Comparison of ENCODE assay signal across 8 cellular contexts in the genomic region with DNA sequence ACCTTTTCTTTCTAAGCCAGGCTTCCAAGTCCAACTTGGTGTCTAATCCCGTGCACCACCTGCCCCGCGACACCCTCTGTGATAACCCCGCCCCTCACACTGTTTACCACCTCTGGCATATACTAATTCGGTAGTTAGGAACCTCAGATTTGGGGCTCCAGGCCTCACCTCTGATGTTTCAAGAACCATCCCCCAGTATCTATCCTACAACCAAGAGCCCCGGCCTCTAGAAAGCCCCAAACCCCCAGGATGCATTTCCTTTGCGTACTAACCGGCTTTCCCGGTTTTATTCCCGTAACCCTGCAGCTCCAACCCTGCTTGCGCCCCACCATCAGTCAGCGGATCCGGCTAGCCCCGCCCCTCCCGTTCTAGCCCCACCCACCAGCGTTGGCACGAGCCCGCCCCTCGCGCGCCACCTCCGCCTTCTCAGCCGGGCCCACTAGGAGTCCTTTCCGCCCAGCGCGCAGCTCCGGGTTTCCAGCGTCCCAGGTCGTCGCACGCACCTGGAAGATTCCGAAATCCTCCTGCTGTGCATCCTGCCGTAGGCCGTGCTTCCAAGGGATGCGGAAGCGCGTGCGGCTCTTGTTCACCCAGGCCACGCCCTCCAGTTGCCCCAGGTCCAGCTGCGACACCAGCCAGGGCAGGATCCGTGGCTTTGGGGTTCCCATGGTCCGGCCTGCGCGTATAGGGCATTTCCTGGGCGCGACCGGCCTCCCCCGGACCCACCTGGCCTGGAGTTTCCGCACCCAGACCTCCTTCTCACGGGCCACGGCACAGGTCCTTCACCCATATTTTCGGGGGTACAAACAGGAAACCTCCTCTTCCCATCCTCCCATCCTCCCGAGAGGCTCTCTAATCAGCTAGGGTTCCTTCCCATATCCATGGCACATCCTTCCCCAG. TPM values are rescaled to one million over a fixed set of nuclear protein-coding genes. Genes with fewer than 3 reads are reported as not detected.
DNase-seq lines count a peak whose midpoint lies in the region; ATAC-seq, FAIRE-seq and TF ChIP-seq lines count a peak whose summit lies in the region.

No MANE protein-coding gene starts in this region.

- TF ChIP-seq POLR2A in GM12891 (IDR thresholded peaks at IDR 0.05; ENCODE audit: low read depth, low read length) (peak; percentile 18; the same call in 1 of the 2 replicates), IMR-90 (IDR thresholded peaks at IDR 0.05; ENCODE audit: low read depth, low read length) (no peak; the same call in 1 of the 2 replicates)

- peak overlapping the region; percentile 96 for H2AK5ac ChIP-seq in IMR-90 (ENCODE audit: low read depth, low read length)

- DNase-seq in GM12891 (ENCODE audit: insufficient read length, low spot score): peak; percentile 83
- DNase-seq in IMR-90: peak; percentile 67
- DNase-seq in OCI-M1 (lab: John Stamatoyannopoulos, UW): peak; percentile 88
- peak; percentile 93 for DNase-seq in activated T-cell treated with anti-CD3 and anti-CD28 coated beads, Interleukin-2, amount 50 U/mL, for 24 hours
- peak; percentile 86 to 91 for DNase-seq in stimulated activated CD8-positive, alpha-beta memory T cell treated with anti-CD3 and anti-CD28 coated beads, Interleukin-7, amount 100 ng/mL, for 1 hour (ENCODE audit: low read depth in 2 of 2)

- ATAC-seq in IMR-90 (ENCODE audit: low read depth): peak; percentile 75
- peak; percentile 78 for ATAC-seq in esophagus mucosa
- ATAC-seq in GM19023 (IDR thresholded peaks at IDR 0.05; ENCODE audit: unreplicated experiment): no peak

- peak overlapping the region; percentile 91 for H3K9ac ChIP-seq in IMR-90 (ENCODE audit: low read depth, low read length)
- H3K9ac ChIP-seq in muscle layer of colon (ENCODE audit: low read length): peak overlapping the region; percentile 85

- no TSS peak for BruUV-seq in IMR-90 (replicated peaks; lab: Mats Ljungman, UMichigan)

- TF ChIP-seq CTCF in IMR-90 (conservative IDR thresholded peaks at IDR 0.05; ENCODE audit: low read depth, low read length): no peak

- peaks cover 32% of the 10 kb centered on the region for H3K36me3 ChIP-seq in IMR-90 (ENCODE audit: control insufficient read depth, insufficient read depth, low read length)
- peaks cover 41% of the 10 kb centered on the region for H3K36me3 ChIP-seq in muscle layer of colon (ENCODE audit: insufficient read depth, low read length)

- H3K9me3 Mint-ChIP-seq in activated T-cell treated with anti-CD3 and anti-CD28 coated beads, Interleukin-2, amount 50 U/mL, for 24 hours: no peaks in the 10 kb centered on the region

- H3K56ac ChIP-seq in IMR-90 (ENCODE audit: extremely low read depth, insufficient read depth, low read length): peak overlapping the region; percentile 71

- TF ChIP-seq RAD21 in IMR-90 (IDR thresholded peaks at IDR 0.05; ENCODE audit: low read length): no peak

- peaks cover 3% of the 10 kb centered on the region; the same call in 1 of the 2 replicates for H3K9me1 ChIP-seq in IMR-90 (ENCODE audit: insufficient read depth, low read length)

- peak overlapping the region; percentile 42 to 91 for H4K8ac ChIP-seq in IMR-90 (ENCODE audit: low read depth in 2 of 2, low read length in 2 of 2)

- H3K27me3 Mint-ChIP-seq in activated T-cell treated with anti-CD3 and anti-CD28 coated beads, Interleukin-2, amount 50 U/mL, for 24 hours: no peaks in the 10 kb centered on the region

- H2BK5ac ChIP-seq in IMR-90 (ENCODE audit: low read depth, low read length, poor library complexity, severe bottlenecking): peak overlapping the region; percentile 88

- 1% methylated on average over 45 of the region's 53 CpGs; no CpG with 5 or more reads in 1 of the 2 experiments for WGBS in IMR-90 (ENCODE audit: extremely low coverage in 2 of 2, insufficient read length in 1 of 2), 2 experiments

- peak overlapping the region; percentile 89 for H3K14ac ChIP-seq in IMR-90 (replicated peaks; ENCODE audit: low read depth, low read length)

- H3K4me1 ChIP-seq in IMR-90 (ENCODE audit: control insufficient read depth, insufficient read depth, low read length): peaks cover 9% of the 10 kb centered on the region
- H3K4me1 ChIP-seq in muscle layer of colon (ENCODE audit: insufficient read depth, low read length): peaks cover 18% of the 10 kb centered on the region

- H3K4ac ChIP-seq in IMR-90 (ENCODE audit: low read depth, low read length): peak overlapping the region; percentile 92

- peak overlapping the region; percentile 22 for H3K18ac ChIP-seq in IMR-90 (ENCODE audit: low read depth, low read length)

- H3K79me1 ChIP-seq in IMR-90 (ENCODE audit: low read depth in 1 of 2, low read length in 2 of 2): peaks cover 12 to 57% of the 10 kb centered on the region in 2 experiments; a peak in 3 of 4 replicates

- no peak overlapping the region for H2BK15ac ChIP-seq in IMR-90 (ENCODE audit: low read depth, low read length)

- H2BK20ac ChIP-seq in IMR-90 (ENCODE audit: low read depth, low read length): no peak overlapping the region

- H3K27ac Mint-ChIP-seq in activated T-cell treated with anti-CD3 and anti-CD28 coated beads, Interleukin-2, amount 50 U/mL, for 24 hours: peak overlapping the region; percentile 99

- in situ Hi-C loops in IMR-90 (cut with MboI; ENCODE audit: low sequenced_read_pairs): loop anchor here (10.0 kb wide), 1 partner anchor 170 kb away; a partner anchor contains a TSS

- H3K27me3 ChIP-seq in IMR-90 (ENCODE audit: control insufficient read depth, insufficient read depth, low read length) (no peaks in the 10 kb centered on the region), muscle layer of colon (ENCODE audit: control insufficient read depth in 1 of 2, insufficient read depth in 2 of 2, low read length in 2 of 2) (no peaks in the 10 kb centered on the region)

- peaks cover 42% of the 10 kb centered on the region for H3K4me1 Mint-ChIP-seq in activated T-cell treated with anti-CD3 and anti-CD28 coated beads, Interleukin-2, amount 50 U/mL, for 24 hours (ENCODE audit: low read depth)

- H3K36me3 Mint-ChIP-seq in activated T-cell treated with anti-CD3 and anti-CD28 coated beads, Interleukin-2, amount 50 U/mL, for 24 hours (ENCODE audit: low read depth): peaks cover 76% of the 10 kb centered on the region

- peak overlapping the region; percentile 86 for H2AK9ac ChIP-seq in IMR-90 (replicated peaks; ENCODE audit: low read depth, low read length, poor library complexity)

- H3K4me3 ChIP-seq in IMR-90 (ENCODE audit: insufficient read depth, low read depth, low read length) (peak overlapping the region; percentile 77), muscle layer of colon (ENCODE audit: low read depth in 1 of 2, low read length in 2 of 2) (peak overlapping the region; percentile 70 to 94)

- H4K5ac ChIP-seq in IMR-90 (ENCODE audit: low read depth, low read length): peak overlapping the region; percentile 53

- FAIRE-seq in GM12891 (lab: Jason Lieb, UNC): peak; percentile 91

- H3K4me3 Mint-ChIP-seq in activated T-cell treated with anti-CD3 and anti-CD28 coated beads, Interleukin-2, amount 50 U/mL, for 24 hours: peak overlapping the region; percentile 99

- dilution Hi-C loops in IMR-90 (cut with HindIII; ENCODE audit: low sequenced_read_pairs, unreplicated experiment): no loop called here

- H4K20me1 ChIP-seq in IMR-90 (ENCODE audit: insufficient read depth, low read length): peaks cover 13% of the 10 kb centered on the region; the same call in 1 of the 2 replicates

- POLR2A ChIA-PET in IMR-90 (lab: Charles Lee; ENCODE audit: unreplicated experiment): no interaction called here

- intact Hi-C loops in IMR-90 (cut with micrococcal nuclease): loop anchor here (1.0 kb wide), 1 partner anchor 22 kb away; a partner anchor contains a TSS

- H2AFZ ChIP-seq in IMR-90 (replicated peaks; ENCODE audit: low read length, poor library complexity): peak overlapping the region; percentile 92

- H3K4me2 ChIP-seq in IMR-90 (ENCODE audit: low read depth, low read length): peak overlapping the region; percentile 93

- peak overlapping the region; percentile 97 for H3K23ac ChIP-seq in IMR-90 (ENCODE audit: low read depth, low read length)

- CTCF ChIA-PET in IMR-90 (lab: Yijun Ruan, JAX): interaction anchor here (0.6 to 1.0 kb wide), 2 partner anchors 11 to 137 kb away, joined by 3 read pairs; a partner anchor contains a TSS

- H4K91ac ChIP-seq in IMR-90 (ENCODE audit: insufficient read depth, low read depth, low read length): peak overlapping the region; percentile 69

- H3K27ac ChIP-seq in IMR-90 (ENCODE audit: insufficient read depth, low read length) (peak overlapping the region; percentile 87), muscle layer of colon (ENCODE audit: low read depth, low read length) (peak overlapping the region; percentile 85)

- peak overlapping the region; percentile 6; the same call in 1 of the 2 replicates for H2BK120ac ChIP-seq in IMR-90 (ENCODE audit: low read depth, low read length)

- H3K9me3 ChIP-seq in IMR-90 (ENCODE audit: control insufficient read depth, insufficient read depth, low read length) (no peaks in the 10 kb centered on the region), muscle layer of colon (ENCODE audit: low read length) (no peaks in the 10 kb centered on the region)

RNA-seq across cellular contexts. Expression of a gene that starts 1.2 kb away (rescaled TPM):
- polyA plus RNA-seq in GM12891 (2012; ENCODE audit: low read depth, missing spikeins): 99.2 TPM
- total RNA-seq in IMR-90 (2012; rRNA removed) (37.2 and 39.6 TPM in 2 replicates), esophagus mucosa (38.6 TPM)
- polyA plus RNA-seq in IMR-90 (2012; rRNA removed): 65.2 and 95.9 TPM in 2 replicates
- polyA plus RNA-seq in IMR-90 (2012; cell fraction: cytosol; rRNA removed): 71.6 and 102 TPM in 2 replicates
- polyA plus RNA-seq in IMR-90 (2012; cell fraction: nucleus; rRNA removed; ENCODE audit: low replicate concordance): 178 and 291 TPM in 2 replicates

RNA-seq across cellular contexts. Expression of a gene that starts 1.3 kb away (rescaled TPM):
- polyA plus RNA-seq in GM12891 (2012; ENCODE audit: low read depth, missing spikeins): 49.7 TPM
- 3.9 and 4.7 TPM in 2 replicates for total RNA-seq in IMR-90 (2012; rRNA removed)
- polyA plus RNA-seq in IMR-90 (2012; rRNA removed): 32.6 and 51.4 TPM in 2 replicates
- 33.4 and 50.7 TPM in 2 replicates for polyA plus RNA-seq in IMR-90 (2012; cell fraction: cytosol; rRNA removed)
- polyA plus RNA-seq in IMR-90 (2012; cell fraction: nucleus; rRNA removed; ENCODE audit: low replicate concordance): 15.0 and 40.8 TPM in 2 replicates
- 23.5 TPM for total RNA-seq in esophagus mucosa

RNA-seq across cellular contexts. Expression of a gene that starts 12.7 kb away (rescaled TPM):
- 282 TPM for polyA plus RNA-seq in GM12891 (2012; ENCODE audit: low read depth, missing spikeins)
- total RNA-seq in IMR-90 (2012; rRNA removed) (672 and 840 TPM in 2 replicates), esophagus mucosa (99.0 TPM)
- polyA plus RNA-seq in IMR-90 (2012; rRNA removed): 497 and 529 TPM in 2 replicates
- polyA plus RNA-seq in IMR-90 (2012; cell fraction: cytosol; rRNA removed): 279 and 661 TPM in 2 replicates
- polyA plus RNA-seq in IMR-90 (2012; cell fraction: nucleus; rRNA removed; ENCODE audit: low replicate concordance): 331 and 464 TPM in 2 replicates

RNA-seq across cellular contexts. Expression of a gene that starts 22.4 kb away (rescaled TPM):
- 18.5 TPM for polyA plus RNA-seq in GM12891 (2012; ENCODE audit: low read depth, missing spikeins)
- total RNA-seq in IMR-90 (2012; rRNA removed) (2.2 and 3.1 TPM in 2 replicates), esophagus mucosa (31.0 TPM)
- polyA plus RNA-seq in IMR-90 (2012; rRNA removed): 14.6 and 14.8 TPM in 2 replicates
- polyA plus RNA-seq in IMR-90 (2012; cell fraction: cytosol; rRNA removed): 22.4 and 28.7 TPM in 2 replicates
- polyA plus RNA-seq in IMR-90 (2012; cell fraction: nucleus; rRNA removed; ENCODE audit: low replicate concordance): 29.5 and 60.4 TPM in 2 replicates

RNA-seq across cellular contexts. Expression of a gene that starts 24.5 kb away (rescaled TPM):
- polyA plus RNA-seq in GM12891 (2012; ENCODE audit: low read depth, missing spikeins): 3.7 TPM
- total RNA-seq in IMR-90 (2012; rRNA removed) (50.2 and 50.5 TPM in 2 replicates), esophagus mucosa (16.4 TPM)
- 241 and 267 TPM in 2 replicates for polyA plus RNA-seq in IMR-90 (2012; rRNA removed)
- polyA plus RNA-seq in IMR-90 (2012; cell fraction: cytosol; rRNA removed): 277 and 456 TPM in 2 replicates
- polyA plus RNA-seq in IMR-90 (2012; cell fraction: nucleus; rRNA removed; ENCODE audit: low replicate concordance): 108 and 251 TPM in 2 replicates
